In the genomic region with DNA sequence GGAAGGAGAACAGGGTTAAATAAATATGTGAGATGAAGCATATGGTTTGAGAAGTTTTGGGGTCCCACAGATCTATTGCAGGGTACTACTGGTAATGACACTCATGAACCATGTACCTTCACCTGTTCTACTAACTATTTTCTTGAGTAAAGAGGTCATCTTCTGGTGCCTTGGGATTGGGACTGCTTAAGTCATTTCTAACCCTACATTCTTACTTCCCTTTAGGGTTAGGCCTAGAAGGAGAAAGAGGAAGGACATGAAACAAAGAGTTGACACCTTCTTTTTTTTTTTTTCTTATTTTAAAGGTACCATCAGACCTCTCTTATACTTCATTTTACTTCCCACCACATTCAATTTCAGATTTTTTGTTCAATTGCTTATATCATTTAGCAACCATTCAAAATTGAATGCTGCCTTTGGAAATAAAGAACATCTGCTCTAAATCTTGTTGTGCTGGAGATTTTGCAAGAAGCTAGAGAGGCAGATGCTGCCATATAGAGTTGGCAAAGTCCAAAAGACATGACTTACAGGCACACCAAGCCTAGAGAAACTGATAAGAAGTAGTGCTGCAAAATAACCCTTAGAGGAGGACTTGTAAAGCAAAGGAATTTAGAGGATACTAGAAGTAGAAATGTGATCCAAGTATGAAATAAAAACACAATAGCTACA, we compare ENCODE assay signal across 19 cellular contexts.
"Had no signal": no experiment of that assay in that cellular context is flagged by ENCODE, and none has a peak within 500 bp of the region (broad histone marks: within the 10 kb centered on the region; RNA-seq: fewer than 3 reads in every experiment).

No MANE protein-coding gene starts in this region.

- H3K4me3 Mint-ChIP-seq: dendritic cell treated with granulocyte-macrophage colony-stimulating factor and Interleukin-4, amounts not matched to agents 40 ng/mL and 50 ng/mL, for 4 days; effector memory CD8-positive, alpha-beta T cell; naive thymus-derived CD8-positive, alpha-beta T cell; neural crest cell; stimulated activated naive CD8-positive, alpha-beta T cell treated with anti-CD3 and anti-CD28 coated beads, Interleukin-15, Interleukin-2, amounts not matched to agents 100 ng/mL and 50 ng/mL, for 24 hours had no signal

- H3K4me1 Mint-ChIP-seq: naive thymus-derived CD8-positive, alpha-beta T cell had no signal

- DNase-seq: effector memory CD8-positive, alpha-beta T cell; esophagus squamous epithelium; gastrocnemius medialis; heart right ventricle; hypothalamus; kidney glomerular epithelial cell; mucosa of descending colon; naive thymus-derived CD8-positive, alpha-beta T cell; nucleus accumbens; ovary; right cardiac atrium; small intestine; stimulated activated CD4-positive, alpha-beta T cell treated with anti-CD3 and anti-CD28 coated beads, Interleukin-12 subunit alpha, Interleukin-12 subunit beta, amount 100 ng/mL, for 4 hours; testis; upper lobe of right lung had no signal

- ATAC-seq: effector memory CD8-positive, alpha-beta T cell; gastrocnemius medialis; heart right ventricle; mucosa of descending colon; naive thymus-derived CD8-positive, alpha-beta T cell; right cardiac atrium; upper lobe of right lung had no signal

- H3K9me3 Mint-ChIP-seq: naive thymus-derived CD8-positive, alpha-beta T cell; stimulated activated naive CD8-positive, alpha-beta T cell treated with anti-CD3 and anti-CD28 coated beads, Interleukin-15, Interleukin-2, amounts not matched to agents 100 ng/mL and 50 ng/mL, for 24 hours had no signal

- H3K27ac Mint-ChIP-seq: dendritic cell treated with granulocyte-macrophage colony-stimulating factor and Interleukin-4, amounts not matched to agents 40 ng/mL and 50 ng/mL, for 4 days; effector memory CD8-positive, alpha-beta T cell; naive thymus-derived CD8-positive, alpha-beta T cell; progenitor cell of endocrine pancreas; stimulated activated naive CD8-positive, alpha-beta T cell treated with anti-CD3 and anti-CD28 coated beads, Interleukin-15, Interleukin-2, amounts not matched to agents 100 ng/mL and 50 ng/mL, for 24 hours had no signal

- H3K27me3 Mint-ChIP-seq: dendritic cell treated with granulocyte-macrophage colony-stimulating factor and Interleukin-4, amounts not matched to agents 40 ng/mL and 50 ng/mL, for 4 days; effector memory CD8-positive, alpha-beta T cell; naive thymus-derived CD8-positive, alpha-beta T cell; progenitor cell of endocrine pancreas; stimulated activated naive CD8-positive, alpha-beta T cell treated with anti-CD3 and anti-CD28 coated beads, Interleukin-15, Interleukin-2, amounts not matched to agents 100 ng/mL and 50 ng/mL, for 24 hours had no signal
